Comparison of ENCODE assay signal across 8 cellular contexts in genomic region chr18:9095297-9096012, GRCh38. TPM values are rescaled to one million over a fixed set of nuclear protein-coding genes. Genes with fewer than 3 reads are reported as not detected.
A peak's percentile ranks its signal among the peaks of the same experiment; 100 is the strongest.
DNase-seq lines count a peak whose midpoint lies in the region; ATAC-seq lines count a peak whose summit lies in the region.

No MANE protein-coding gene starts in this region.

- H3K36me3 Mint-ChIP-seq in stimulated activated effector memory CD8-positive, alpha-beta T cell treated with anti-CD3 and anti-CD28 coated beads, Interleukin-12 subunit alpha, Interleukin-12 subunit beta, amount 100 ng/mL, for 72 hours, result peaks cover 51% of the 10 kb centered on the region

- peak overlapping the region; percentile 100 for H3K27ac Mint-ChIP-seq in stimulated activated effector memory CD8-positive, alpha-beta T cell treated with anti-CD3 and anti-CD28 coated beads, Interleukin-12 subunit alpha, Interleukin-12 subunit beta, amount 100 ng/mL, for 72 hours

- ATAC-seq in GM19035 (IDR thresholded peaks at IDR 0.05; ENCODE audit: unreplicated experiment) (peak; percentile 86), HG02970 (IDR thresholded peaks at IDR 0.05; ENCODE audit: low FRiP score, unreplicated experiment) (peak; percentile 53)
- ATAC-seq in stimulated activated effector memory CD8-positive, alpha-beta T cell treated with anti-CD3 and anti-CD28 coated beads, Interleukin-12 subunit alpha, Interleukin-12 subunit beta, amount 100 ng/mL, for 72 hours, result peak; percentile 76

- intact Hi-C loops in posterior vena cava (cut with DNase I), result no loop called here

- H3K4me1 Mint-ChIP-seq in stimulated activated effector memory CD8-positive, alpha-beta T cell treated with anti-CD3 and anti-CD28 coated beads, Interleukin-12 subunit alpha, Interleukin-12 subunit beta, amount 100 ng/mL, for 72 hours, result peaks cover 71% of the 10 kb centered on the region

- DNase-seq in T follicular helper cell (ENCODE audit: low read depth) (peak; percentile 34), dermis blood vessel endothelial cell (peak; percentile 41), HUDEP-2 (lab: John Stamatoyannopoulos, UW; ENCODE audit: unreplicated experiment in 76 of 76) (no peak), posterior vena cava (ENCODE audit: low spot score) (no peak), KG1 (lab: John Stamatoyannopoulos, UW) (no peak)
- peak in 1 of 2 donors; percentile 79 for DNase-seq in stimulated activated effector memory CD8-positive, alpha-beta T cell treated with anti-CD3 and anti-CD28 coated beads, Interleukin-12 subunit alpha, Interleukin-12 subunit beta, amount 100 ng/mL, for 72 hours (ENCODE audit: low spot score in 2 of 2)

- H3K4me3 Mint-ChIP-seq in stimulated activated effector memory CD8-positive, alpha-beta T cell treated with anti-CD3 and anti-CD28 coated beads, Interleukin-12 subunit alpha, Interleukin-12 subunit beta, amount 100 ng/mL, for 72 hours, result peak overlapping the region; percentile 64

- no peaks in the 10 kb centered on the region for H3K9me3 Mint-ChIP-seq in stimulated activated effector memory CD8-positive, alpha-beta T cell treated with anti-CD3 and anti-CD28 coated beads, Interleukin-12 subunit alpha, Interleukin-12 subunit beta, amount 100 ng/mL, for 72 hours

RNA-seq across cellular contexts. Expression of gene NDUFV2, which starts 7.0 kb away (rescaled TPM):
- total RNA-seq in dermis blood vessel endothelial cell (93.9 and 170 TPM in 2 replicates), posterior vena cava (100 to 1,000 TPM; 117 to 151 TPM)

RNA-seq across cellular contexts. Expression of gene ANKRD12, which starts 41.1 kb away (rescaled TPM):
- total RNA-seq in dermis blood vessel endothelial cell (23.3 and 50.2 TPM in 2 replicates), posterior vena cava (10 to 100 TPM; 81.0 to 91.9 TPM)

Comparison
In these comparisons a context has a peak if more than half of its experiments do, and no peak if none do; other contexts are left out.
1. DNase-seq: peak in T follicular helper cell (single experiment) and dermis blood vessel endothelial cell (single experiment); none in HUDEP-2 (0 of 76), posterior vena cava (single experiment) and KG1 (single experiment).
2. Peak in every context shown above with its lines, with median percentiles within 50 percentile points of each other: ATAC-seq.